Comparison of ENCODE assay signal across 8 cellular contexts in genomic region chr2:241617431-241618154, GRCh38. TPM values are rescaled to one million over a fixed set of nuclear protein-coding genes. Genes with fewer than 3 reads are reported as not detected.
A peak's percentile ranks its signal among the peaks of the same experiment; 100 is the strongest.
DNase-seq lines count a peak whose midpoint lies in the region; ATAC-seq and TF ChIP-seq lines count a peak whose summit lies in the region.

No MANE protein-coding gene starts in this region.

- H3K9me3 Mint-ChIP-seq in brain (peaks cover 4 to 13% (median 7%) of the 10 kb centered on the region in 5 experiments), osteocyte (ENCODE audit: unreplicated experiment) (peaks cover 8% of the 10 kb centered on the region)

- H3K9me3 ChIP-seq in mesodermal cell (ENCODE audit: control insufficient read depth, low read length) = peaks cover 7% of the 10 kb centered on the region

- DNase-seq in stimulated activated CD4-positive, alpha-beta T cell treated with anti-CD3 and anti-CD28 coated beads, Interleukin-15, amount 100 ng/mL, for 24 hours = peak; percentile 45
- no peak for DNase-seq in stimulated activated CD4-positive, alpha-beta T cell treated with anti-CD3 and anti-CD28 coated beads, Interleukin-12 subunit alpha, Interleukin-12 subunit beta, amount 100 ng/mL, for 4 hours
- peak; percentile 16 for DNase-seq in NCI-H2196 treated with DMSO at 0.1 percent for 48 hours (lab: John Stamatoyannopoulos, UW; ENCODE audit: unreplicated experiment)
- no peak for DNase-seq in osteocyte (ENCODE audit: extremely low spot score, unreplicated experiment)
- no peak for DNase-seq in epidermal melanocyte (ENCODE audit: insufficient read length, low spot score)

- no peak overlapping the region for H3K4me3 ChIP-seq in mesodermal cell (ENCODE audit: extremely low read depth, insufficient read depth, low read length, poor library complexity, severe bottlenecking)

- peaks cover 34% of the 10 kb centered on the region for H3K4me1 Mint-ChIP-seq in brain
- H3K4me1 Mint-ChIP-seq in osteocyte (ENCODE audit: unreplicated experiment) = peaks cover 18% of the 10 kb centered on the region

- H3K27ac ChIP-seq in mesodermal cell (ENCODE audit: low read depth, low read length, severe bottlenecking) = peak overlapping the region; percentile 45

- H3K4me1 ChIP-seq in mesodermal cell (ENCODE audit: control insufficient read depth, insufficient read depth, low read length, poor library complexity, severe bottlenecking) = peaks cover 6% of the 10 kb centered on the region

- TF ChIP-seq CTCF in brain (conservative IDR thresholded peaks at IDR 0.05) = no peak
- TF ChIP-seq CTCF in osteocyte (IDR thresholded peaks at IDR 0.05) = no peak

- peaks cover 48% of the 10 kb centered on the region for H3K36me3 ChIP-seq in mesodermal cell (ENCODE audit: control insufficient read depth, insufficient read depth, low read length)

- H3K4me3 Mint-ChIP-seq in brain (peak overlapping the region in 3 of 5 experiments; percentile 15 to 60 (median 52)), osteocyte (ENCODE audit: unreplicated experiment) (no peak overlapping the region)

- H3K36me3 Mint-ChIP-seq in brain (peaks cover 51% of the 10 kb centered on the region), osteocyte (ENCODE audit: unreplicated experiment) (peaks cover 16% of the 10 kb centered on the region)

- H3K27me3 Mint-ChIP-seq in brain (no peaks in the 10 kb centered on the region), osteocyte (ENCODE audit: unreplicated experiment) (no peaks in the 10 kb centered on the region)

- 78 to 86% methylated on average over 8 to 12 of the region's 15 CpGs for WGBS in mesodermal cell (ENCODE audit: insufficient coverage in 2 of 2), 2 experiments

- no peak for ATAC-seq in GM21825 (IDR thresholded peaks at IDR 0.05; ENCODE audit: unreplicated experiment)

- peak overlapping the region in 4 of 5 experiments; percentile 28 to 78 (median 66) for H3K27ac Mint-ChIP-seq in brain
- H3K27ac Mint-ChIP-seq in osteocyte (ENCODE audit: unreplicated experiment) = no peak overlapping the region

RNA-seq across cellular contexts. Expression of gene THAP4, which starts 19.4 kb away (rescaled TPM):
- polyA plus RNA-seq in brain (ENCODE audit: insufficient read depth, low read depth, low replicate concordance) = 109 TPM
- 50.7 TPM for polyA plus RNA-seq in mesodermal cell (2013, experiment 1 of 2)
- 38.2 TPM for polyA plus RNA-seq in mesodermal cell (2013, experiment 2 of 2)
- total RNA-seq in osteocyte = 51.6 and 52.8 TPM in 2 replicates

RNA-seq across cellular contexts. Expression of gene ATG4B, which starts 19.9 kb away (rescaled TPM):
- polyA plus RNA-seq in brain (ENCODE audit: insufficient read depth, low read depth, low replicate concordance) = 42.6 TPM
- 98.7 TPM for polyA plus RNA-seq in mesodermal cell (2013, experiment 1 of 2)
- polyA plus RNA-seq in mesodermal cell (2013, experiment 2 of 2) = 76.3 TPM
- 73.5 and 78.1 TPM in 2 replicates for total RNA-seq in osteocyte

RNA-seq across cellular contexts. Expression of gene BOK, which starts 59.0 kb away (rescaled TPM):
- 76.1 TPM for polyA plus RNA-seq in brain (ENCODE audit: insufficient read depth, low read depth, low replicate concordance)
- 33.0 TPM for polyA plus RNA-seq in mesodermal cell (2013, experiment 1 of 2)
- polyA plus RNA-seq in mesodermal cell (2013, experiment 2 of 2) = 28.9 TPM
- total RNA-seq in osteocyte = 45.0 and 47.5 TPM in 2 replicates

Comparison
In these comparisons a context has a peak if more than half of its experiments do, and no peak if none do; other contexts are left out.
1. DNase-seq: peak in stimulated activated CD4-positive, alpha-beta T cell treated with anti-CD3 and anti-CD28 coated beads, Interleukin-15, amount 100 ng/mL, for 24 hours (single experiment) and NCI-H2196 treated with DMSO at 0.1 percent for 48 hours (single experiment); none in stimulated activated CD4-positive, alpha-beta T cell treated with anti-CD3 and anti-CD28 coated beads, Interleukin-12 subunit alpha, Interleukin-12 subunit beta, amount 100 ng/mL, for 4 hours (single experiment), osteocyte (single experiment) and epidermal melanocyte (single experiment).